In the genomic region with DNA sequence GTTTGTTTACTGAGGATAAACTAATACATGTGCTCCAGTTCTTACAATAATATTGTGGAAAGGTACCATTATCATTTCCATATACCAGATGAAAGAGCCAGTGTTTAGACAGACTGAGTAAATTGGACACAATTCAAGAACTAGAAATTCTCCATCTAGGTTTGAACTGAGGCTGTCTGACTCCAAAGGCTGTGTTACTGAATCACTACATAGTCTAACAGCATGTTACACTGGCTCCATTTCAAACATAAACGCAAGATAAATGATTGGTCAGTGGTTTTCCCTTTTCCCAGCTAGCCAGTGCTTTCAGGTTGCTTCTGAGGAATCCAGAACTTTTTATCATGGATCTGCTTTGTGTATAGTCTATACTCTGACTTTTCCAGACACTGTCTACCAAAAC, we compare ENCODE assay signal across 25 cellular contexts. TPM values are rescaled to one million over a fixed set of nuclear protein-coding genes. Genes with fewer than 3 reads are reported as not detected.
A peak's percentile ranks its signal among the peaks of the same experiment; 100 is the strongest.
DNase-seq lines count a peak whose midpoint lies in the region; ATAC-seq, FAIRE-seq and TF ChIP-seq lines count a peak whose summit lies in the region.
"Had no signal": no experiment of that assay in that cellular context is flagged by ENCODE, and none has a peak within 500 bp of the region (broad histone marks: within the 10 kb centered on the region; RNA-seq: fewer than 3 reads in every experiment).

No MANE protein-coding gene starts in this region.

- TF ChIP-seq CTCF in astrocyte of the spinal cord (IDR thresholded peaks at IDR 0.05; ENCODE audit: low read depth, low read length) (no peak), fibroblast of villous mesenchyme (IDR thresholded peaks at IDR 0.05; ENCODE audit: insufficient read depth, low read depth, low read length) (no peak), esophagus squamous epithelium (IDR thresholded peaks at IDR 0.05) (no peak)

- H3K4me1 ChIP-seq in esophagus squamous epithelium: peaks cover 0 to 21% (median 0%) of the 10 kb centered on the region in 3 donors
- H3K4me1 ChIP-seq: SJCRH30, upper lobe of left lung had no signal

- no peak for TF ChIP-seq POLR2A in H54 (IDR thresholded peaks at IDR 0.05; ENCODE audit: low read depth, low read length)
- no peak for TF ChIP-seq POLR2A in esophagus squamous epithelium (IDR thresholded peaks at IDR 0.05)

- peak; percentile 80 for FAIRE-seq in H54 (lab: Jason Lieb, UNC)
- FAIRE-seq: D721Med, endometrium, small intestine, TTC549 had no signal

- H3K27me3 ChIP-seq in esophagus squamous epithelium: no peaks in the 10 kb centered on the region
- H3K27me3 ChIP-seq: hepatocyte, MG63, SJCRH30, upper lobe of left lung had no signal

- H3K27ac ChIP-seq in esophagus squamous epithelium: no peak overlapping the region
- H3K27ac ChIP-seq: hepatocyte, SJCRH30, upper lobe of left lung had no signal

- 0% methylated on average over 1 of the region's 1 CpG for WGBS in esophagus squamous epithelium, 2 donors

- in situ Hi-C loops in astrocyte of the spinal cord (cut with HindIII; ENCODE audit: low sequenced_read_pairs): no loop called here

- DNase-seq in AG08395 (ENCODE audit: low spot score): peak; percentile 17
- no peak for DNase-seq in H54 (ENCODE audit: insufficient read length, low spot score)
- DNase-seq in astrocyte of the spinal cord (ENCODE audit: low read depth, low spot score): peak; percentile 89
- DNase-seq in fibroblast of villous mesenchyme (ENCODE audit: low read depth): peak; percentile 21
- no peak for DNase-seq in NCI-H1694 (lab: John Stamatoyannopoulos, UW)
- no peak for DNase-seq in epidermal melanocyte (ENCODE audit: insufficient read length, low spot score)
- no peak for DNase-seq in esophagus squamous epithelium (lab: John Stamatoyannopoulos, UW)
- DNase-seq: activated CD4-positive, CD25-positive, alpha-beta regulatory T cell treated with anti-CD3 and anti-CD28 coated beads, Interleukin-2, amount 50 U/mL, for 72 hours; activated CD8-positive, alpha-beta T cell treated with anti-CD3 and anti-CD28 coated beads for 36 hours; CD4-positive, CD25-positive, alpha-beta regulatory T cell; dermis blood vessel endothelial cell; EL; foreskin melanocyte; MG63; NCI-H1417 treated with DMSO at 0.1 percent for 48 hours; SJCRH30; small intestine; stimulated activated CD4-positive, alpha-beta T cell treated with anti-CD3 and anti-CD28 coated beads, Interleukin-1b, Interleukin-23, amount 100 ng/mL, for 48 hours; T-helper 1 cell; upper lobe of left lung had no signal

- H3K4me3 ChIP-seq in astrocyte of the spinal cord (ENCODE audit: low read depth, low read length): no peak overlapping the region
- H3K4me3 ChIP-seq in fibroblast of villous mesenchyme (ENCODE audit: low read depth, low read length): no peak overlapping the region
- no peak overlapping the region for H3K4me3 ChIP-seq in esophagus squamous epithelium
- H3K4me3 ChIP-seq: hepatocyte, MG63, SJCRH30, upper lobe of left lung had no signal

- intact Hi-C loops in esophagus squamous epithelium (cut with DNase I): no loop called here

- H3K9me3 ChIP-seq in esophagus squamous epithelium: no peaks in the 10 kb centered on the region
- H3K9me3 ChIP-seq: MG63, SJCRH30, upper lobe of left lung had no signal

- peaks cover 0 to 82% (median 7%) of the 10 kb centered on the region in 3 donors for H3K36me3 ChIP-seq in esophagus squamous epithelium

- ATAC-seq in HG02798 (IDR thresholded peaks at IDR 0.05; ENCODE audit: poor library complexity, unreplicated experiment): no peak
- ATAC-seq: activated CD8-positive, alpha-beta T cell treated with anti-CD3 and anti-CD28 coated beads for 36 hours had no signal

RNA-seq across cellular contexts. Expression of gene SPDL1, which starts 8.1 kb away (rescaled TPM):
- total RNA-seq in fibroblast of villous mesenchyme (25.4 and 44.0 TPM in 2 replicates), esophagus squamous epithelium (10 to 100 TPM in 2 of 4 donors, 1 to 10 TPM in 2; 4.9 to 26.1 (median 11.2) TPM)

RNA-seq across cellular contexts. Expression of gene DOCK2, which starts 45.4 kb away (rescaled TPM):
- total RNA-seq in fibroblast of villous mesenchyme (6.1 and 7.3 TPM in 2 replicates), esophagus squamous epithelium (10 to 100 TPM in 2 of 4 donors, 1 to 10 TPM in 2; 4.1 to 14.5 (median 10.0) TPM)

Comparison
In these comparisons a context has a peak if more than half of its experiments do, and no peak if none do; other contexts are left out.
1. DNase-seq: peak in AG08395 (single experiment), astrocyte of the spinal cord (single experiment) and fibroblast of villous mesenchyme (single experiment); none in H54 (single experiment), NCI-H1694 (single experiment), epidermal melanocyte (single experiment) and esophagus squamous epithelium (single experiment).